8 cellular contexts compared by ENCODE assay signal in genomic region chr11:46392421-46393230, GRCh38. TPM values are rescaled to one million over a fixed set of nuclear protein-coding genes. Genes with fewer than 3 reads are reported as not detected.
DNase-seq lines count a peak whose midpoint lies in the region; ATAC-seq and TF ChIP-seq lines count a peak whose summit lies in the region.

No MANE protein-coding gene starts in this region.

- peaks cover 19% of the 10 kb centered on the region for H3K36me3 ChIP-seq in left ventricle myocardium inferior
- peaks cover 0 to 5% of the 10 kb centered on the region in 2 donors for H3K36me3 ChIP-seq in prostate gland
- peaks cover 5% of the 10 kb centered on the region for H3K36me3 ChIP-seq in upper lobe of right lung

- H3K27ac ChIP-seq in left ventricle myocardium inferior (replicated peaks) (no peak overlapping the region), prostate gland (no peak overlapping the region), upper lobe of right lung (no peak overlapping the region)

- ATAC-seq in GM19043 (IDR thresholded peaks at IDR 0.05; ENCODE audit: low read depth, unreplicated experiment) (peak; percentile 60), HG03571 (IDR thresholded peaks at IDR 0.05; ENCODE audit: unreplicated experiment) (peak; percentile 66), upper lobe of right lung (peak; percentile 92)

- intact Hi-C loops in left ventricle myocardium inferior (cut with micrococcal nuclease): no loop called here
- intact Hi-C loops in prostate gland (cut with DNase I): loop anchor here (5.0 kb wide), 1 partner anchor 145 kb away; no protein-coding TSS in a partner anchor
- intact Hi-C loops in upper lobe of right lung (cut with DNase I): loop anchor here (10.0 kb wide), 1 partner anchor 142 kb away; no protein-coding TSS in a partner anchor

- 1% methylated on average over 67 of the region's 71 CpGs for WGBS in prostate gland

- TF ChIP-seq POLR2A in prostate gland (IDR thresholded peaks at IDR 0.05): no peak

- H3K27me3 ChIP-seq in left ventricle myocardium inferior (ENCODE audit: low read depth) (peaks cover 48% of the 10 kb centered on the region), prostate gland (replicated peaks; ENCODE audit: insufficient read depth) (peaks cover 6% of the 10 kb centered on the region), upper lobe of right lung (peaks cover 45% of the 10 kb centered on the region)

- DNase-seq in AG08395 (ENCODE audit: low spot score) (peak; percentile 97), T-helper 1 cell (peak; percentile 62 to 73 (median 68)), amniotic epithelial cell (ENCODE audit: low read depth) (peak; percentile 70), left ventricle myocardium inferior (peak; percentile 87), prostate gland (ENCODE audit: low spot score) (peak; percentile 78), upper lobe of right lung (peak; percentile 93)

- peak overlapping the region; percentile 63 for H3K4me3 ChIP-seq in left ventricle myocardium inferior
- H3K4me3 ChIP-seq in prostate gland: peak overlapping the region; percentile 21 to 47
- H3K4me3 ChIP-seq in upper lobe of right lung: peak overlapping the region; percentile 37

- H3K9me3 ChIP-seq in left ventricle myocardium inferior (replicated peaks) (no peaks in the 10 kb centered on the region), prostate gland (no peaks in the 10 kb centered on the region), upper lobe of right lung (no peaks in the 10 kb centered on the region)

- TF ChIP-seq CTCF in left ventricle myocardium inferior (IDR thresholded peaks at IDR 0.05; ENCODE audit: borderline replicate concordance): no peak
- TF ChIP-seq CTCF in prostate gland (IDR thresholded peaks at IDR 0.05): peak in 1 of 4 experiments; percentile 13
- TF ChIP-seq CTCF in upper lobe of right lung (IDR thresholded peaks at IDR 0.05): no peak

- H3K4me1 ChIP-seq in left ventricle myocardium inferior (peaks cover 44% of the 10 kb centered on the region), prostate gland (replicated peaks) (peaks cover 9% of the 10 kb centered on the region), upper lobe of right lung (peaks cover 23% of the 10 kb centered on the region)

RNA-seq across cellular contexts. Expression of gene CHRM4, which starts 1.1 kb away (rescaled TPM):
- total RNA-seq in left ventricle myocardium inferior (not detected), prostate gland (1 to 10 TPM in 1 of 2 donors, not detected in 1; 2.8 TPM), upper lobe of right lung (0.35 TPM)

RNA-seq across cellular contexts. Expression of gene MDK, which starts 11.2 kb away (rescaled TPM):
- 5.4 TPM for total RNA-seq in left ventricle myocardium inferior
- 100 to 1,000 TPM in 1 of 2 donors, 10 to 100 TPM in 1; 71.6 to 164 TPM for total RNA-seq in prostate gland
- total RNA-seq in upper lobe of right lung: 24.7 TPM

RNA-seq across cellular contexts. Expression of gene DGKZ, which starts 45.4 kb away (rescaled TPM):
- total RNA-seq in left ventricle myocardium inferior (77.1 TPM), prostate gland (10 to 100 TPM; 53.6 to 95.0 TPM), upper lobe of right lung (50.4 TPM)
